Comparison of ENCODE assay signal across 11 cellular contexts in the genomic region with DNA sequence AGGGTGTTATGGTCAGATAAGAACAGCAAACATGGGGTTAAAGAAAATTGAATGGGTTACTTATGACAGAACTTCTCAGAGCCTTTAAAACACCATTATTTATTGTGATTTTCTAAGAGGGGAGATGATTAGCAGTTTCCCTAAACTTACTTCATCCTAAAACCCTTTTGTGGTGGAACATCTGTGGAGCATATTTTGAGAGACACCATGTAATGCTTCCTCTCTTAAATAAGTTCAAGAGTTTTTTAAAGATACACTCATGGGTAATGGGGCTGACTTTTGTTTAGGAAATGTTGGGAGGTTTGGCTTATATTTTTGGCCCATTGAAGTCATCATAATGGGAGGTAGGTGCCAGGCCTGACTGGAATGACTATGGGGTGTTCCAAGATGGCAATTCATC. TPM values are rescaled to one million over a fixed set of nuclear protein-coding genes. Genes with fewer than 3 reads are reported as not detected.
DNase-seq lines count a peak whose midpoint lies in the region; ATAC-seq and TF ChIP-seq lines count a peak whose summit lies in the region.
"Had no signal": no experiment of that assay in that cellular context is flagged by ENCODE, and none has a peak within 500 bp of the region (broad histone marks: within the 10 kb centered on the region; RNA-seq: fewer than 3 reads in every experiment).

No MANE protein-coding gene starts in this region.

- H3K4me2 ChIP-seq in MM.1S (ENCODE audit: low read depth, low read length) = peak overlapping the region; percentile 1; the same call in 1 of the 2 replicates

- no peaks in the 10 kb centered on the region for H3K9me2 ChIP-seq in MM.1S (replicated peaks; ENCODE audit: insufficient read depth, low read length)

- H3F3A ChIP-seq in MM.1S (ENCODE audit: insufficient read depth, low read length) = peaks cover 87% of the 10 kb centered on the region

- no peaks in the 10 kb centered on the region for H3K27me3 ChIP-seq in CD4-positive, alpha-beta T cell (ENCODE audit: control insufficient read depth, insufficient read depth, low read length)
- H3K27me3 ChIP-seq in MM.1S (replicated peaks; ENCODE audit: insufficient read depth, low read length) (no peaks in the 10 kb centered on the region), ascending aorta (no peaks in the 10 kb centered on the region)
- H3K27me3 ChIP-seq: MG63 had no signal

- H3K27ac Mint-ChIP-seq in CD4-positive, alpha-beta T cell = peak overlapping the region; percentile 96
- H3K27ac Mint-ChIP-seq in naive thymus-derived CD8-positive, alpha-beta T cell = peak overlapping the region; percentile 97 to 100 (median 99)

- H3K9ac ChIP-seq in MM.1S (ENCODE audit: low read length) = no peak overlapping the region

- POLR2A ChIA-PET in CD4-positive, alpha-beta T cell (lab: Charles Lee) = interaction anchor here (1.7 to 6.8 kb wide), 2 partner anchors 9 to 13 kb away, joined by 6 to 102 read pairs; a partner anchor contains a TSS
- POLR2A ChIA-PET in naive thymus-derived CD8-positive, alpha-beta T cell (lab: Charles Lee) = interaction anchor here (1.5 to 6.8 kb wide), 6 partner anchors 9 to 59 kb away, joined by 3 to 87 read pairs (median 58); a partner anchor contains a TSS

- no peak overlapping the region; the same call in 1 of the 2 replicates for H2AFZ ChIP-seq in MM.1S (ENCODE audit: low read length)

- no peaks in the 10 kb centered on the region for H3K79me2 ChIP-seq in MM.1S (ENCODE audit: low read length)

- H3K4me1 Mint-ChIP-seq in CD4-positive, alpha-beta T cell (ENCODE audit: low read depth) = peaks cover 99% of the 10 kb centered on the region
- H3K4me1 Mint-ChIP-seq in naive thymus-derived CD8-positive, alpha-beta T cell = peaks cover 59 to 100% (median 97%) of the 10 kb centered on the region in 4 donors

- H3K36me3 ChIP-seq in MM.1S (replicated peaks; ENCODE audit: insufficient read depth, low read length) (no peaks in the 10 kb centered on the region), ascending aorta (no peaks in the 10 kb centered on the region)
- H3K36me3 ChIP-seq: MG63 had no signal

- no peak for DNase-seq in CD4-positive, alpha-beta T cell
- DNase-seq in MM.1S (no peak), ascending aorta (ENCODE audit: low spot score in 2 of 2) (no peak), AG08396 (ENCODE audit: low spot score) (no peak), GM10266 (ENCODE audit: extremely low spot score) (no peak), retina (no peak)
- no peak for DNase-seq in naive thymus-derived CD8-positive, alpha-beta T cell
- DNase-seq: MG63, NCI-H226 had no signal

- CTCF ChIA-PET in CD4-positive, alpha-beta T cell (lab: Charles Lee) = no interaction called here

- peak overlapping the region; percentile 17 for H3K4me3 Mint-ChIP-seq in CD4-positive, alpha-beta T cell
- peak overlapping the region in 8 of 10 donors; percentile 34 to 94 (median 79) for H3K4me3 Mint-ChIP-seq in naive thymus-derived CD8-positive, alpha-beta T cell

- H3K36me3 Mint-ChIP-seq in CD4-positive, alpha-beta T cell (ENCODE audit: low read depth) = no peaks in the 10 kb centered on the region
- no peaks in the 10 kb centered on the region for H3K36me3 Mint-ChIP-seq in naive thymus-derived CD8-positive, alpha-beta T cell

- TF ChIP-seq CTCF in CD4-positive, alpha-beta T cell (IDR thresholded peaks at IDR 0.05) = no peak
- no peak for TF ChIP-seq CTCF in MM.1S (IDR thresholded peaks at IDR 0.05; ENCODE audit: low read length)
- TF ChIP-seq CTCF in ascending aorta (IDR thresholded peaks at IDR 0.05) = no peak
- TF ChIP-seq CTCF in GM10266 (IDR thresholded peaks at IDR 0.05; ENCODE audit: control insufficient read depth, insufficient read depth, low read depth, missing control alignments) = no peak

- H3K4me1 ChIP-seq in MM.1S (ENCODE audit: low read length) = peaks cover 93% of the 10 kb centered on the region
- H3K4me1 ChIP-seq in ascending aorta = peaks cover 22 to 36% of the 10 kb centered on the region in 2 donors

- no peaks in the 10 kb centered on the region for H4K20me1 ChIP-seq in MM.1S (ENCODE audit: insufficient read depth, low read length)

- ATAC-seq in CD4-positive, alpha-beta T cell (ENCODE audit: poor library complexity) = no peak
- ATAC-seq in naive thymus-derived CD8-positive, alpha-beta T cell = no peak
- ATAC-seq in GM18861 (IDR thresholded peaks at IDR 0.05; ENCODE audit: unreplicated experiment) = no peak

- H3K27ac ChIP-seq in CD4-positive, alpha-beta T cell (ENCODE audit: low read depth, low read length) = peak overlapping the region; percentile 99
- peak overlapping the region; percentile 97; the same call in 1 of the 2 replicates for H3K27ac ChIP-seq in MM.1S (ENCODE audit: low read length)
- H3K27ac ChIP-seq in ascending aorta = peak overlapping the region; percentile 75 to 79

- H3K9me3 ChIP-seq in CD4-positive, alpha-beta T cell (ENCODE audit: control insufficient read depth, low read length) = no peaks in the 10 kb centered on the region
- H3K9me3 ChIP-seq in MM.1S (replicated peaks; ENCODE audit: insufficient read depth, low read length) (no peaks in the 10 kb centered on the region), ascending aorta (no peaks in the 10 kb centered on the region)
- H3K9me3 ChIP-seq: MG63 had no signal

- intact Hi-C loops in CD4-positive, alpha-beta T cell (cut with DNase I, micrococcal nuclease) = no loop called here
- intact Hi-C loops in ascending aorta (cut with DNase I) = no loop called here

- no peaks in the 10 kb centered on the region for H3K27me3 Mint-ChIP-seq in CD4-positive, alpha-beta T cell
- H3K27me3 Mint-ChIP-seq in naive thymus-derived CD8-positive, alpha-beta T cell = no peaks in the 10 kb centered on the region

- H3K4me3 ChIP-seq in MM.1S (ENCODE audit: low read length) (no peak overlapping the region), ascending aorta (no peak overlapping the region)
- H3K4me3 ChIP-seq: lung, MG63 had no signal

- H3K9me3 Mint-ChIP-seq in CD4-positive, alpha-beta T cell = no peaks in the 10 kb centered on the region
- no peaks in the 10 kb centered on the region for H3K9me3 Mint-ChIP-seq in naive thymus-derived CD8-positive, alpha-beta T cell

RNA-seq across cellular contexts. Expression of a gene that starts 8.4 kb away (rescaled TPM):
- 100 to 1,000 TPM; 352 to 358 TPM for total RNA-seq in CD4-positive, alpha-beta T cell
- 10.3 TPM for total RNA-seq in ascending aorta
- 100 to 1,000 TPM; 361 to 367 TPM for total RNA-seq in naive thymus-derived CD8-positive, alpha-beta T cell
- polyA plus RNA-seq in naive thymus-derived CD8-positive, alpha-beta T cell = 100 to 1,000 TPM; 318 to 385 (median 341) TPM

RNA-seq across cellular contexts. Expression of a gene that starts 55.6 kb away (rescaled TPM):
- 10 to 100 TPM; 17.1 to 21.9 TPM for total RNA-seq in CD4-positive, alpha-beta T cell
- 1.5 TPM for total RNA-seq in ascending aorta
- 10 to 100 TPM; 46.5 to 60.3 TPM for total RNA-seq in naive thymus-derived CD8-positive, alpha-beta T cell
- polyA plus RNA-seq in naive thymus-derived CD8-positive, alpha-beta T cell = 10 to 100 TPM; 25.1 to 29.7 (median 29.0) TPM

RNA-seq across cellular contexts. Expression of a gene that starts 56.0 kb away (rescaled TPM):
- total RNA-seq in CD4-positive, alpha-beta T cell = 10 to 100 TPM; 65.9 to 66.9 TPM
- 49.6 TPM for total RNA-seq in ascending aorta
- total RNA-seq in naive thymus-derived CD8-positive, alpha-beta T cell = 10 to 100 TPM; 66.1 to 72.6 TPM
- 10 to 100 TPM; 43.2 to 58.3 (median 57.7) TPM for polyA plus RNA-seq in naive thymus-derived CD8-positive, alpha-beta T cell

Comparison
In these comparisons a context has a peak if more than half of its experiments do, and no peak if none do; other contexts are left out.
1. RNA of a gene that starts 8.4 kb away (total RNA-seq): 361 to 367 TPM in naive thymus-derived CD8-positive, alpha-beta T cell and 352 to 358 TPM in CD4-positive, alpha-beta T cell; 10.3 TPM in ascending aorta (single experiment); every median in the first group is over 10 times any median in the second.
2. Peak in every context shown above with its lines, with median percentiles within 50 percentile points of each other: H3K27ac ChIP-seq.